In genomic region chr14:93132472-93133065, GRCh38 we compare ENCODE assay signal across 8 cellular contexts. TPM values are rescaled to one million over a fixed set of nuclear protein-coding genes. Genes with fewer than 3 reads are reported as not detected.
DNase-seq lines count a peak whose midpoint lies in the region; ATAC-seq and TF ChIP-seq lines count a peak whose summit lies in the region.

No MANE protein-coding gene starts in this region.

- peaks cover 6% of the 10 kb centered on the region for H3K27me3 Mint-ChIP-seq in activated CD8-positive, alpha-beta T cell treated with anti-CD3 and anti-CD28 coated beads, Interleukin-2, amount 10 ng/mL, durations not matched to agents 7 days and 5 days (ENCODE audit: low read depth)

- no peak overlapping the region for H3K27ac Mint-ChIP-seq in activated CD8-positive, alpha-beta T cell treated with anti-CD3 and anti-CD28 coated beads, Interleukin-2, amount 10 ng/mL, durations not matched to agents 7 days and 5 days

- H3K9me3 ChIP-seq in hepatocyte (ENCODE audit: low read depth) (no peaks in the 10 kb centered on the region), tibial artery (no peaks in the 10 kb centered on the region)

- TF ChIP-seq CTCF in hepatocyte (IDR thresholded peaks at IDR 0.05; ENCODE audit: poor library complexity) (peak; percentile 46), tibial artery (IDR thresholded peaks at IDR 0.05) (peak in 1 of 2 experiments; percentile 14)

- no peaks in the 10 kb centered on the region for H3K9me2 ChIP-seq in hepatocyte (replicated peaks; ENCODE audit: insufficient read depth)

- no peaks in the 10 kb centered on the region for H3K79me2 ChIP-seq in hepatocyte

- CTCF ChIA-PET in activated CD8-positive, alpha-beta T cell treated with anti-CD3 and anti-CD28 coated beads, Interleukin-2, amount 10 ng/mL, durations not matched to agents 7 days and 5 days (lab: Charles Lee), result interaction anchor here (0.7 to 4.1 kb wide), 20 partner anchors 8 to 300 kb away, joined by 3 to 101 read pairs (median 4); no protein-coding TSS in a partner anchor

- no peaks in the 10 kb centered on the region for H3K27me3 ChIP-seq in hepatocyte
- H3K27me3 ChIP-seq in tibial artery, result no peaks in the 10 kb centered on the region

- POLR2A ChIA-PET in activated CD8-positive, alpha-beta T cell treated with anti-CD3 and anti-CD28 coated beads, Interleukin-2, amount 10 ng/mL, durations not matched to agents 7 days and 5 days (lab: Charles Lee), result interaction anchor here (1.5 to 1.7 kb wide), 2 partner anchors 17 to 19 kb away, joined by 4 to 6 read pairs; partner anchors contain the start of gene ITPK1

- H3K36me3 ChIP-seq in hepatocyte (replicated peaks; ENCODE audit: insufficient read depth, low read depth) (no peaks in the 10 kb centered on the region), tibial artery (no peaks in the 10 kb centered on the region)

- H3K27ac ChIP-seq in hepatocyte (no peak overlapping the region), tibial artery (peak overlapping the region; percentile 12 to 67)

- H4K20me1 ChIP-seq in hepatocyte (ENCODE audit: insufficient read depth, poor library complexity, severe bottlenecking), result no peaks in the 10 kb centered on the region

- no peak overlapping the region for H2AFZ ChIP-seq in hepatocyte

- peak; percentile 31 for DNase-seq in activated CD8-positive, alpha-beta memory T cell treated with anti-CD3 and anti-CD28 coated beads, Interleukin-2, amount 50 U/mL, for 4 hours
- DNase-seq in activated CD8-positive, alpha-beta memory T cell treated with anti-CD3 and anti-CD28 coated beads for 24 hours, result no peak
- DNase-seq in LoVo (ENCODE audit: low spot score), result peak; percentile 34
- DNase-seq in activated CD8-positive, alpha-beta T cell treated with anti-CD3 and anti-CD28 coated beads, Interleukin-2, amount 10 ng/mL, durations not matched to agents 7 days and 5 days, result peak; percentile 55
- DNase-seq in hepatocyte (ENCODE audit: low spot score), result peak; percentile 51
- no peak for DNase-seq in tibial artery
- DNase-seq in DMS153 (lab: John Stamatoyannopoulos, UW), result no peak

- ATAC-seq in activated CD8-positive, alpha-beta T cell treated with anti-CD3 and anti-CD28 coated beads, Interleukin-2, amount 10 ng/mL, durations not matched to agents 7 days and 5 days, result peak; percentile 77
- ATAC-seq in GM18867 (IDR thresholded peaks at IDR 0.05; ENCODE audit: unreplicated experiment), result no peak

- no peaks in the 10 kb centered on the region for H3K4me1 Mint-ChIP-seq in activated CD8-positive, alpha-beta T cell treated with anti-CD3 and anti-CD28 coated beads, Interleukin-2, amount 10 ng/mL, durations not matched to agents 7 days and 5 days (ENCODE audit: low read depth)

- no peaks in the 10 kb centered on the region for H3K36me3 Mint-ChIP-seq in activated CD8-positive, alpha-beta T cell treated with anti-CD3 and anti-CD28 coated beads, Interleukin-2, amount 10 ng/mL, durations not matched to agents 7 days and 5 days (ENCODE audit: low read depth)

- H3K4me2 ChIP-seq in hepatocyte, result no peak overlapping the region

- H3K4me1 ChIP-seq in hepatocyte (ENCODE audit: insufficient read depth) (no peaks in the 10 kb centered on the region), tibial artery (peaks cover 3 to 78% (median 20%) of the 10 kb centered on the region in 4 donors)

- intact Hi-C loops in tibial artery (cut with DNase I; ENCODE audit: low total_unique reads), result no loop called here

- no peaks in the 10 kb centered on the region for H3K9me3 Mint-ChIP-seq in activated CD8-positive, alpha-beta T cell treated with anti-CD3 and anti-CD28 coated beads, Interleukin-2, amount 10 ng/mL, durations not matched to agents 7 days and 5 days (ENCODE audit: insufficient read depth)

- H3K4me3 ChIP-seq in hepatocyte (no peak overlapping the region), tibial artery (no peak overlapping the region)

- no peak overlapping the region for H3K4me3 Mint-ChIP-seq in activated CD8-positive, alpha-beta T cell treated with anti-CD3 and anti-CD28 coated beads, Interleukin-2, amount 10 ng/mL, durations not matched to agents 7 days and 5 days

- 71% methylated on average over 8 of the region's 8 CpGs for WGBS in hepatocyte (ENCODE audit: low lambda C conversion rate, missing lambda C conversion rate)

RNA-seq across cellular contexts. Expression of gene ITPK1, which starts 16.8 kb away (rescaled TPM):
- 100 to 1,000 TPM; 103 to 107 TPM for total RNA-seq in activated CD8-positive, alpha-beta T cell treated with anti-CD3 and anti-CD28 coated beads, Interleukin-2, amount 10 ng/mL, durations not matched to agents 7 days and 5 days
- 55.9 and 66.7 TPM in 2 replicates for total RNA-seq in hepatocyte
- polyA plus RNA-seq in hepatocyte, result 47.4 and 49.8 TPM in 2 replicates

RNA-seq across cellular contexts. Expression of gene MOAP1, which starts 52.1 kb away (rescaled TPM):
- 10 to 100 TPM; 21.0 to 21.5 TPM for total RNA-seq in activated CD8-positive, alpha-beta T cell treated with anti-CD3 and anti-CD28 coated beads, Interleukin-2, amount 10 ng/mL, durations not matched to agents 7 days and 5 days
- 35.5 and 36.2 TPM in 2 replicates for total RNA-seq in hepatocyte
- 26.1 and 27.3 TPM in 2 replicates for polyA plus RNA-seq in hepatocyte

RNA-seq across cellular contexts. Expression of gene LYSET, which starts 52.5 kb away (rescaled TPM):
- total RNA-seq in activated CD8-positive, alpha-beta T cell treated with anti-CD3 and anti-CD28 coated beads, Interleukin-2, amount 10 ng/mL, durations not matched to agents 7 days and 5 days, result 10 to 100 TPM in 1 of 2 experiments, 1 to 10 TPM in 1; 9.7 to 10.6 TPM
- total RNA-seq in hepatocyte, result 17.5 and 17.8 TPM in 2 replicates
- polyA plus RNA-seq in hepatocyte, result 45.4 and 53.0 TPM in 2 replicates

Comparison
In these comparisons a context has a peak if more than half of its experiments do, and no peak if none do; other contexts are left out.
1. DNase-seq: peak in activated CD8-positive, alpha-beta memory T cell treated with anti-CD3 and anti-CD28 coated beads, Interleukin-2, amount 50 U/mL, for 4 hours (single experiment), LoVo (single experiment), activated CD8-positive, alpha-beta T cell treated with anti-CD3 and anti-CD28 coated beads, Interleukin-2, amount 10 ng/mL, durations not matched to agents 7 days and 5 days (single experiment) and hepatocyte (single experiment); none in activated CD8-positive, alpha-beta memory T cell treated with anti-CD3 and anti-CD28 coated beads for 24 hours (single experiment), tibial artery (0 of 2) and DMS153 (single experiment).